ENCODE assay signal across 1 cellular context in genomic region chr16:29848420-29849297, GRCh38.
TF ChIP-seq lines count a peak whose summit lies in the region.

No MANE protein-coding gene starts in this region.

TF ChIP-seq in HepG2, 621 proteins besides CTCF, POLR2A, EP300 and RAD21 (continued from another document and continues in another):
- no peak for TF ChIP-seq RFX1 (IDR thresholded peaks at IDR 0.05)
- no peak for TF ChIP-seq STAT6 (CRISPR knock-in tag; IDR thresholded peaks at IDR 0.05; ENCODE audit: borderline replicate concordance)
- TF ChIP-seq ESRRA (CRISPR knock-in tag; IDR thresholded peaks at IDR 0.05; ENCODE audit: low read depth) = no peak
- TF ChIP-seq ZBTB46 (CRISPR knock-in tag; IDR thresholded peaks at IDR 0.05; ENCODE audit: borderline replicate concordance) = no peak
- TF ChIP-seq THAP7 (CRISPR knock-in tag; IDR thresholded peaks at IDR 0.05) = no peak
- no peak for TF ChIP-seq SOX6 (IDR thresholded peaks at IDR 0.05)
- TF ChIP-seq SOX6 (CRISPR knock-in tag; IDR thresholded peaks at IDR 0.05) = no peak
- TF ChIP-seq NFYB (CRISPR knock-in tag; IDR thresholded peaks at IDR 0.05) = no peak
- no peak for TF ChIP-seq ZFP90 (CRISPR knock-in tag; IDR thresholded peaks at IDR 0.05; ENCODE audit: borderline replicate concordance)
- TF ChIP-seq BRD4 (CRISPR knock-in tag; IDR thresholded peaks at IDR 0.05) = no peak
- no peak for TF ChIP-seq ZNF639 (CRISPR knock-in tag; conservative IDR thresholded peaks at IDR 0.05)
- TF ChIP-seq SMAD1 (CRISPR knock-in tag; IDR thresholded peaks at IDR 0.05; ENCODE audit: borderline replicate concordance, low read depth) = no peak
- TF ChIP-seq TFAP4 (IDR thresholded peaks at IDR 0.05; ENCODE audit: borderline replicate concordance, low read depth) = peak; percentile 95
- TF ChIP-seq SIX4 (CRISPR knock-in tag; IDR thresholded peaks at IDR 0.05) = 0 out of 2 replicates have a peak, but pooled peaks have one; percentile 31
- no peak for TF ChIP-seq ZNF547 (CRISPR knock-in tag; IDR thresholded peaks at IDR 0.05)
- no peak for TF ChIP-seq JUN (CRISPR knock-in tag; IDR thresholded peaks at IDR 0.05)
- no peak for TF ChIP-seq NFIC (IDR thresholded peaks at IDR 0.05; ENCODE audit: low read length)
- no peak for TF ChIP-seq SP5 (CRISPR knock-in tag; IDR thresholded peaks at IDR 0.05; ENCODE audit: borderline replicate concordance, low read depth)
- no peak for TF ChIP-seq SP2 (CRISPR knock-in tag; IDR thresholded peaks at IDR 0.05)
- TF ChIP-seq ZNF33B (CRISPR knock-in tag; IDR thresholded peaks at IDR 0.05) = 0 out of 2 replicates have a peak, but pooled peaks have one; percentile 63
- TF ChIP-seq ZNF772 (CRISPR knock-in tag; IDR thresholded peaks at IDR 0.05) = 0 out of 2 replicates have a peak, but pooled peaks have one; percentile 77
- TF ChIP-seq ZNF543 (CRISPR knock-in tag; IDR thresholded peaks at IDR 0.05) = no peak
- TF ChIP-seq ZNF232 (CRISPR knock-in tag; IDR thresholded peaks at IDR 0.05; ENCODE audit: borderline replicate concordance) = no peak
- no peak for TF ChIP-seq SUZ12 (IDR thresholded peaks at IDR 0.05; ENCODE audit: low read depth, low read length)
- TF ChIP-seq NONO (IDR thresholded peaks at IDR 0.05) = no peak
- TF ChIP-seq NONO (CRISPR knock-in tag; conservative IDR thresholded peaks at IDR 0.05) = peak; percentile 72
- TF ChIP-seq PBX3 (CRISPR knock-in tag; IDR thresholded peaks at IDR 0.05; ENCODE audit: borderline replicate concordance) = no peak
- no peak for TF ChIP-seq ONECUT2 (CRISPR knock-in tag; IDR thresholded peaks at IDR 0.05)
- no peak for TF ChIP-seq KLF9 (CRISPR knock-in tag; IDR thresholded peaks at IDR 0.05; ENCODE audit: low read depth)
- TF ChIP-seq HMG20B (CRISPR knock-in tag; conservative IDR thresholded peaks at IDR 0.05) = no peak
- no peak for TF ChIP-seq ZNF354B (CRISPR knock-in tag; IDR thresholded peaks at IDR 0.05)
- TF ChIP-seq ZNF615 (CRISPR knock-in tag; IDR thresholded peaks at IDR 0.05; ENCODE audit: borderline replicate concordance) = no peak
- TF ChIP-seq U2AF1 (optimal IDR thresholded peaks at IDR 0.05; ENCODE audit: low read depth, low read length) = no peak
- TF ChIP-seq SP1 (IDR thresholded peaks at IDR 0.05) = no peak
- TF ChIP-seq SP1 (CRISPR knock-in tag; IDR thresholded peaks at IDR 0.05) = no peak; the same call in 1 of the 2 replicates
- no peak for TF ChIP-seq PHF21A (CRISPR knock-in tag; IDR thresholded peaks at IDR 0.05)
- TF ChIP-seq ZZZ3 (CRISPR knock-in tag; IDR thresholded peaks at IDR 0.05; ENCODE audit: borderline replicate concordance) = no peak
- peak; percentile 78 for TF ChIP-seq SAP130 (CRISPR knock-in tag; IDR thresholded peaks at IDR 0.05; ENCODE audit: low read depth)
- peak; percentile 85; the same call in 1 of the 2 replicates for TF ChIP-seq ZNF331 (CRISPR knock-in tag; IDR thresholded peaks at IDR 0.05)
- no peak for TF ChIP-seq ZFP37 (CRISPR knock-in tag; IDR thresholded peaks at IDR 0.05; ENCODE audit: borderline replicate concordance)
- TF ChIP-seq ZBTB39 (CRISPR knock-in tag; IDR thresholded peaks at IDR 0.05) = no peak
- TF ChIP-seq GFI1 (CRISPR knock-in tag; IDR thresholded peaks at IDR 0.05; ENCODE audit: borderline replicate concordance) = no peak
- no peak for TF ChIP-seq THYN1 (CRISPR knock-in tag; IDR thresholded peaks at IDR 0.05; ENCODE audit: borderline replicate concordance, low read depth)
- no peak for TF ChIP-seq ZNF280D (CRISPR knock-in tag; IDR thresholded peaks at IDR 0.05)
- no peak for TF ChIP-seq ZBTB10 (CRISPR knock-in tag; IDR thresholded peaks at IDR 0.05; ENCODE audit: borderline replicate concordance)
- TF ChIP-seq RFX5 (IDR thresholded peaks at IDR 0.05; ENCODE audit: low read depth, low read length) = no peak
- TF ChIP-seq TRIM22 (IDR thresholded peaks at IDR 0.05) = no peak
- TF ChIP-seq ZBTB14 (CRISPR knock-in tag; IDR thresholded peaks at IDR 0.05) = no peak
